Comparison of ENCODE assay signal across 21 cellular contexts in genomic region chr17:10082795-10083194, GRCh38.
A peak's percentile ranks its signal among the peaks of the same experiment; 100 is the strongest.
DNase-seq lines count a peak whose midpoint lies in the region; ATAC-seq, FAIRE-seq and TF ChIP-seq lines count a peak whose summit lies in the region.
"Had no signal": no experiment of that assay in that cellular context is flagged by ENCODE, and none has a peak within 500 bp of the region (broad histone marks: within the 10 kb centered on the region; RNA-seq: fewer than 3 reads in every experiment).

No MANE protein-coding gene starts in this region.

- peaks cover 6% of the 10 kb centered on the region for H3K4me1 Mint-ChIP-seq in activated T-cell treated with anti-CD3 and anti-CD28 coated beads, Interleukin-2, amount 50 U/mL, for 72 hours (ENCODE audit: low read depth)
- peaks cover 22% of the 10 kb centered on the region for H3K4me1 Mint-ChIP-seq in activated T-cell treated with anti-CD3 and anti-CD28 coated beads, Interleukin-2, amount 50 U/mL, for 4 hours (ENCODE audit: low read depth)
- H3K4me1 Mint-ChIP-seq in immature natural killer cell, result peaks cover 75 to 83% of the 10 kb centered on the region in 2 donors
- peaks cover 64 to 67% of the 10 kb centered on the region in 2 donors for H3K4me1 Mint-ChIP-seq in natural killer cell treated with Interleukin-12 subunit alpha and Interleukin-12 subunit beta and Interleukin-15 and Interleukin-18, amount 100 ng/mL, for 72 hours (ENCODE audit: low read depth in 2 of 2)

- peaks cover 5% of the 10 kb centered on the region; the same call in 2 of the 3 replicates for H3K9me3 ChIP-seq in A549

- 49% methylated on average over 2 of the region's 2 CpGs for WGBS in A549 (ENCODE audit: missing lambda C conversion rate)

- CTCF ChIA-PET in A549 (lab: Yijun Ruan, JAX), result no interaction called here

- no peaks in the 10 kb centered on the region for H3K36me3 Mint-ChIP-seq in activated T-cell treated with anti-CD3 and anti-CD28 coated beads, Interleukin-2, amount 50 U/mL, for 72 hours (ENCODE audit: insufficient read depth in 2 of 2)
- H3K36me3 Mint-ChIP-seq in activated T-cell treated with anti-CD3 and anti-CD28 coated beads, Interleukin-2, amount 50 U/mL, for 4 hours (ENCODE audit: insufficient read depth), result no peaks in the 10 kb centered on the region
- peaks cover 0 to 13% (median 12%) of the 10 kb centered on the region in 3 donors for H3K36me3 Mint-ChIP-seq in immature natural killer cell
- H3K36me3 Mint-ChIP-seq in natural killer cell treated with Interleukin-12 subunit alpha and Interleukin-12 subunit beta and Interleukin-15 and Interleukin-18, amount 100 ng/mL, for 72 hours, result peaks cover 9% of the 10 kb centered on the region
- H3K36me3 Mint-ChIP-seq: CD4-positive, CD25-positive, alpha-beta regulatory T cell had no signal

- DNase-seq in activated T-cell treated with anti-CD3 and anti-CD28 coated beads, Interleukin-2, amount 50 U/mL, for 72 hours, result no peak
- DNase-seq in activated T-cell treated with anti-CD3 and anti-CD28 coated beads, Interleukin-2, amount 50 U/mL, for 4 hours, result no peak
- no peak for DNase-seq in A549 (ENCODE audit: low read depth in 1 of 2, low spot score in 1 of 2)
- DNase-seq in immature natural killer cell, result no peak
- no peak for DNase-seq in natural killer cell treated with Interleukin-12 subunit alpha and Interleukin-12 subunit beta and Interleukin-15 and Interleukin-18, amount 100 ng/mL, for 72 hours (ENCODE audit: low spot score)
- DNase-seq in GM19238 (ENCODE audit: insufficient read length, low spot score), result no peak
- no peak for DNase-seq in T-helper 2 cell
- DNase-seq: 8988T; C1 segment of cervical spinal cord; CD4-positive, CD25-positive, alpha-beta regulatory T cell; CD8-positive, alpha-beta memory T cell; COR-L47; DMS 273 treated with DMSO at 0.1 percent for 48 hours; EL; HFFc6 had no signal

- no peaks in the 10 kb centered on the region for H3K27me3 Mint-ChIP-seq in activated T-cell treated with anti-CD3 and anti-CD28 coated beads, Interleukin-2, amount 50 U/mL, for 72 hours (ENCODE audit: low read depth)
- H3K27me3 Mint-ChIP-seq in activated T-cell treated with anti-CD3 and anti-CD28 coated beads, Interleukin-2, amount 50 U/mL, for 4 hours (ENCODE audit: low read depth), result peaks cover 5% of the 10 kb centered on the region
- peaks cover 0 to 7% (median 2%) of the 10 kb centered on the region in 3 donors for H3K27me3 Mint-ChIP-seq in immature natural killer cell (ENCODE audit: low read depth in 3 of 3)
- H3K27me3 Mint-ChIP-seq in natural killer cell treated with Interleukin-12 subunit alpha and Interleukin-12 subunit beta and Interleukin-15 and Interleukin-18, amount 100 ng/mL, for 72 hours, result no peaks in the 10 kb centered on the region
- H3K27me3 Mint-ChIP-seq: B cell; CD4-positive, CD25-positive, alpha-beta regulatory T cell; CD8-positive, alpha-beta memory T cell had no signal

- H3K27ac ChIP-seq in A549, result no peak overlapping the region
- H3K27ac ChIP-seq: HL-60 had no signal

- no peak overlapping the region for H3K4me2 ChIP-seq in A549
- H3K4me2 ChIP-seq: GM23338 had no signal

- TF ChIP-seq EP300 in A549 (IDR thresholded peaks at IDR 0.05), result no peak

- no peak for TF ChIP-seq CTCF in A549 (IDR thresholded peaks at IDR 0.05)

- POLR2A ChIA-PET in A549 (lab: Yijun Ruan, JAX), result no interaction called here

- peaks cover 10% of the 10 kb centered on the region for H3K4me1 ChIP-seq in A549

- H3K27ac Mint-ChIP-seq in activated T-cell treated with anti-CD3 and anti-CD28 coated beads, Interleukin-2, amount 50 U/mL, for 72 hours, result no peak overlapping the region
- H3K27ac Mint-ChIP-seq in immature natural killer cell, result peak overlapping the region; percentile 21 to 94 (median 84)
- H3K27ac Mint-ChIP-seq in natural killer cell treated with Interleukin-12 subunit alpha and Interleukin-12 subunit beta and Interleukin-15 and Interleukin-18, amount 100 ng/mL, for 72 hours, result peak overlapping the region; percentile 25 to 78
- H3K27ac Mint-ChIP-seq: B cell; CD4-positive, CD25-positive, alpha-beta regulatory T cell; GM23338; HFFc6 had no signal

- no peak overlapping the region for H3K4me3 ChIP-seq in A549
- H3K4me3 ChIP-seq: GM12878, GM23338 had no signal

- no peak for TF ChIP-seq RAD21 in A549 (conservative IDR thresholded peaks at IDR 0.05 in 1 of 2, IDR thresholded peaks at IDR 0.05 in 1 of 2)

- TF ChIP-seq POLR2A in A549 (IDR thresholded peaks at IDR 0.05; ENCODE audit: low read length), result no peak

- peak; percentile 70 for FAIRE-seq in A549 (lab: Jason Lieb, UNC)
- FAIRE-seq: GM12878, H54 had no signal

- H3K9me3 Mint-ChIP-seq in activated T-cell treated with anti-CD3 and anti-CD28 coated beads, Interleukin-2, amount 50 U/mL, for 72 hours, result peaks cover 4 to 5% of the 10 kb centered on the region in 2 donors
- peaks cover 3% of the 10 kb centered on the region for H3K9me3 Mint-ChIP-seq in activated T-cell treated with anti-CD3 and anti-CD28 coated beads, Interleukin-2, amount 50 U/mL, for 4 hours
- no peaks in the 10 kb centered on the region for H3K9me3 Mint-ChIP-seq in immature natural killer cell
- H3K9me3 Mint-ChIP-seq in natural killer cell treated with Interleukin-12 subunit alpha and Interleukin-12 subunit beta and Interleukin-15 and Interleukin-18, amount 100 ng/mL, for 72 hours, result no peaks in the 10 kb centered on the region

- ATAC-seq in activated T-cell treated with anti-CD3 and anti-CD28 coated beads, Interleukin-2, amount 50 U/mL, for 72 hours (replicated peaks in 1 of 2), result peak; percentile 51 to 77
- ATAC-seq in activated T-cell treated with anti-CD3 and anti-CD28 coated beads, Interleukin-2, amount 50 U/mL, for 4 hours, result no peak
- no peak for ATAC-seq in A549
- peak; percentile 52 to 60 for ATAC-seq in natural killer cell treated with Interleukin-12 subunit alpha and Interleukin-12 subunit beta and Interleukin-15 and Interleukin-18, amount 100 ng/mL, for 72 hours
- ATAC-seq: GM12878, GM23338, HCT116 had no signal

- no peak overlapping the region for H3K4me3 Mint-ChIP-seq in activated T-cell treated with anti-CD3 and anti-CD28 coated beads, Interleukin-2, amount 50 U/mL, for 72 hours
- no peak overlapping the region for H3K4me3 Mint-ChIP-seq in activated T-cell treated with anti-CD3 and anti-CD28 coated beads, Interleukin-2, amount 50 U/mL, for 4 hours
- peak overlapping the region in 2 of 5 donors; percentile 3 to 86 for H3K4me3 Mint-ChIP-seq in immature natural killer cell
- H3K4me3 Mint-ChIP-seq in natural killer cell treated with Interleukin-12 subunit alpha and Interleukin-12 subunit beta and Interleukin-15 and Interleukin-18, amount 100 ng/mL, for 72 hours, result no peak overlapping the region
- H3K4me3 Mint-ChIP-seq: B cell; CD4-positive, CD25-positive, alpha-beta regulatory T cell; GM23338; HFFc6 had no signal

TF ChIP-seq in A549, 52 proteins besides CTCF, POLR2A, EP300 and RAD21 (continues in another document):
- TF ChIP-seq HOXA7 (CRISPR knock-in tag; IDR thresholded peaks at IDR 0.05) (no peak), HEYL (CRISPR knock-in tag; IDR thresholded peaks at IDR 0.05) (no peak), REST (IDR thresholded peaks at IDR 0.05) (no peak), HMGXB4 (CRISPR knock-in tag; IDR thresholded peaks at IDR 0.05; ENCODE audit: borderline replicate concordance) (no peak), HDAC2 (IDR thresholded peaks at IDR 0.05) (no peak), MAX (IDR thresholded peaks at IDR 0.05) (no peak), ATOH8 (CRISPR knock-in tag; IDR thresholded peaks at IDR 0.05; ENCODE audit: low read depth) (no peak)

Comparison
In these comparisons a context has a peak if more than half of its experiments do, and no peak if none do; other contexts are left out.
1. ATAC-seq: peak in activated T-cell treated with anti-CD3 and anti-CD28 coated beads, Interleukin-2, amount 50 U/mL, for 72 hours (2 of 2) and natural killer cell treated with Interleukin-12 subunit alpha and Interleukin-12 subunit beta and Interleukin-15 and Interleukin-18, amount 100 ng/mL, for 72 hours (2 of 2); none in activated T-cell treated with anti-CD3 and anti-CD28 coated beads, Interleukin-2, amount 50 U/mL, for 4 hours (0 of 2) and A549 (0 of 2).